ENCODE assay signal across 1 cellular context in genomic region chr9:100286257-100286656, GRCh38.
TF ChIP-seq lines count a peak whose summit lies in the region.

No MANE protein-coding gene starts in this region.

TF ChIP-seq in HepG2, 621 proteins besides CTCF, POLR2A, EP300 and RAD21 (continued from another document):
- TF ChIP-seq, protein P1, sequence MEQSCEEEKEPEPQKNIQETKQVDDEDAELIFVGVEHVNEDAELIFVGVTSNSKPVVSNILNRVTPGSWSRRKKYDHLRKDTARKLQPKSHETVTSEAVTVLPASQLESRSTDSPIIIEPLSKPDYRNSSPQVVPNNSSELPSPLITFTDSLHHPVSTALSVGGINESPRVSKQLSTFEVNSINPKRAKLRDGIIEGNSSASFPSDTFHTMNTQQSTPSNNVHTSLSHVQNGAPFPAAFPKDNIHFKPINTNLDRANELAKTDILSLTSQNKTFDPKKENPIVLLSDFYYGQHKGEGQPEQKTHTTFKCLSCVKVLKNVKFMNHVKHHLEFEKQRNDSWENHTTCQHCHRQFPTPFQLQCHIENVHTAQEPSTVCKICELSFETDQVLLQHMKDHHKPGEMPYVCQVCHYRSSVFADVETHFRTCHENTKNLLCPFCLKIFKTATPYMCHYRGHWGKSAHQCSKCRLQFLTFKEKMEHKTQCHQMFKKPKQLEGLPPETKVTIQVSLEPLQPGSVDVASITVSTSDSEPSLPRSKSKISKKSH (CRISPR knock-in tag; IDR thresholded peaks at IDR 0.05; ENCODE audit: borderline replicate concordance): no peak
